In the genomic region with DNA sequence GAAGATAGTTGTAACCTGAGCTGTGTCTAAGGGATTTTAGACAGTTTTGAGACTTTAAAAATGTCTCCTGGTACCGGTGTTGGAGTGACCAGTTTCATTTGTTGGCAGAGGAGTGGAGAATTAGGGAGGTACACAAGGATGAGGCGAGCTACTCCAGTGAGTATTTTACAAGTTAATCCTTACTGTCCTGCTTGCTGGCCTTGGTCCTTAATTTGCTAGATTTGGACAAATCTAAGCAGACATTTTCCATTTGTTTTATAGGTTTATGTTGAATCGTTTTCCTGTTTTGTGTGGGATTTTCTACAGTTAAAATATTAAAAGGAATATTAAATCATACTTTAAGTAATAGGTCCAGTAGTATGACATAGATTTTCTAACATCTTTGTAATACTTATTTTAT, we compare ENCODE assay signal across 35 cellular contexts.
"Had no signal": no experiment of that assay in that cellular context is flagged by ENCODE, and none has a peak within 500 bp of the region (broad histone marks: within the 10 kb centered on the region; RNA-seq: fewer than 3 reads in every experiment).

No MANE protein-coding gene starts in this region.

- H3K27ac ChIP-seq: left lung, lower lobe of right lung, neural progenitor cell, neutrophil, ovary, prostate gland, skin epidermis, stomach, testis, thyroid gland, transverse colon, upper lobe of left lung, vagina had no signal

- H3K4me1 Mint-ChIP-seq: mesothelial cell of epicardium, neural progenitor cell had no signal

- H3K36me3 Mint-ChIP-seq: natural killer cell, neural progenitor cell had no signal

- H3K9me3 Mint-ChIP-seq: immature natural killer cell; mesothelial cell of epicardium; naive B cell; natural killer cell; nephron progenitor cell; neural progenitor cell; stimulated activated naive B cell treated with anti-CD40 and anti-IgM and Interleukin-4, amounts not matched to agents 10 μg/mL and 1 μg/mL and 100 μg/mL, for 72 hours had no signal

- H3K27ac Mint-ChIP-seq: immature natural killer cell; mesothelial cell of epicardium; naive B cell; natural killer cell; nephron progenitor cell; neural progenitor cell; stimulated activated naive B cell treated with anti-CD40 and anti-IgM and Interleukin-4, amounts not matched to agents 10 μg/mL and 1 μg/mL and 100 μg/mL, for 72 hours had no signal

- H3K27me3 Mint-ChIP-seq: naive B cell; stimulated activated naive B cell treated with anti-CD40 and anti-IgM and Interleukin-4, amounts not matched to agents 10 μg/mL and 1 μg/mL and 100 μg/mL, for 72 hours had no signal

- FAIRE-seq: islet of Langerhans, kidney had no signal

- ATAC-seq: left colon; left lung; lower lobe of right lung; natural killer cell; right cardiac atrium; sciatic nerve; stimulated activated naive B cell treated with anti-CD40 and anti-IgM and Interleukin-4, amounts not matched to agents 10 μg/mL and 1 μg/mL and 100 μg/mL, for 72 hours; stimulated activated naive CD8-positive, alpha-beta T cell treated with anti-CD3 and anti-CD28 coated beads, Interleukin-15, Interleukin-2, amounts not matched to agents 100 U/mL and 50 U/mL, for 24 hours had no signal

- DNase-seq: hypothalamus; immature natural killer cell; kidney; left colon; left lung; lower lobe of right lung; mammary epithelial cell; mesendoderm; naive B cell; natural killer cell; nephron progenitor cell; occipital lobe; ovary; posterior cingulate gyrus; retina; right cardiac atrium; stimulated activated CD4-positive, alpha-beta T cell treated with anti-CD3 and anti-CD28 coated beads, Interleukin-12 subunit alpha, Interleukin-12 subunit beta, amount 100 ng/mL, for 4 hours; stimulated activated CD4-positive, alpha-beta T cell treated with anti-CD3 and anti-CD28 coated beads, Interleukin-15, amount 100 ng/mL, for 24 hours; stimulated activated CD4-positive, alpha-beta T cell treated with anti-CD3 and anti-CD28 coated beads, Interleukin-2, amount 100 ng/mL, for 24 hours; stimulated activated CD4-positive, alpha-beta T cell treated with anti-CD3 and anti-CD28 coated beads, Interleukin-4, amount 100 ng/mL, for 1 hour; stimulated activated naive B cell treated with anti-CD40 and anti-IgM and Interleukin-4, amounts not matched to agents 10 μg/mL and 1 μg/mL and 100 μg/mL, for 72 hours; stimulated activated naive CD8-positive, alpha-beta T cell treated with anti-CD3 and anti-CD28 coated beads, Interleukin-15, Interleukin-2, amounts not matched to agents 100 U/mL and 50 U/mL, for 24 hours; stomach; testis; thyroid gland; transverse colon; upper lobe of left lung had no signal

- H3K4me3 Mint-ChIP-seq: immature natural killer cell; mesothelial cell of epicardium; naive B cell; natural killer cell; nephron progenitor cell; neural progenitor cell; stimulated activated naive B cell treated with anti-CD40 and anti-IgM and Interleukin-4, amounts not matched to agents 10 μg/mL and 1 μg/mL and 100 μg/mL, for 72 hours had no signal
